Comparison of ENCODE assay signal across 7 cellular contexts in genomic region chr6:31586013-31586412, GRCh38. TPM values are rescaled to one million over a fixed set of nuclear protein-coding genes. Genes with fewer than 3 reads are reported as not detected.
DNase-seq lines count a peak whose midpoint lies in the region; ATAC-seq, FAIRE-seq and TF ChIP-seq lines count a peak whose summit lies in the region.

Gene LST1 (plus strand): TSS chr6:31586277. CDS start chr6:31587300, 1,023 bp downstream.

- peak within 1 kb of the TSS; percentile 88 to 95 for H3K27ac Mint-ChIP-seq in effector memory CD8-positive, alpha-beta T cell

- no peaks in the 10 kb centered on the region for H3K9me3 ChIP-seq in sigmoid colon
- no peaks in the 10 kb centered on the region for H3K9me3 ChIP-seq in hepatocyte (ENCODE audit: low read depth)

- intact Hi-C loops in sigmoid colon (cut with DNase I), result no loop called here

- H3K36me3 Mint-ChIP-seq in effector memory CD8-positive, alpha-beta T cell (ENCODE audit: insufficient read depth), result peaks cover 28% of the 10 kb centered on the region

- WGBS in sigmoid colon, 2 donors, result 41 to 73% methylated on average over 1 of the region's 1 CpG
- 100% methylated on average over 1 of the region's 1 CpG for WGBS in hepatocyte (ENCODE audit: low lambda C conversion rate, missing lambda C conversion rate)

- TF ChIP-seq EP300 in sigmoid colon (IDR thresholded peaks at IDR 0.05), result no peak

- peak within 1 kb of the TSS; percentile 72 to 77 for H3K4me3 Mint-ChIP-seq in effector memory CD8-positive, alpha-beta T cell

- ATAC-seq in effector memory CD8-positive, alpha-beta T cell (replicated peaks), result no peak

- no peak for TF ChIP-seq POLR2A in sigmoid colon (IDR thresholded peaks at IDR 0.05)

- H3K4me2 ChIP-seq in hepatocyte, result no peak within 1 kb of the TSS

- DNase-seq in GM19239 (ENCODE audit: insufficient read length, low spot score), result no peak
- DNase-seq in SIG-M5 (lab: John Stamatoyannopoulos, UW), result peak; percentile 60
- no peak for DNase-seq in effector memory CD8-positive, alpha-beta T cell
- DNase-seq in sigmoid colon, result no peak
- no peak for DNase-seq in islet precursor cell
- no peak for DNase-seq in hepatocyte (ENCODE audit: low spot score)
- no peak for DNase-seq in GM10266 (ENCODE audit: extremely low spot score)

- H3K27ac ChIP-seq in sigmoid colon, result peak within 1 kb of the TSS in 3 of 4 donors; percentile 14 to 20 (median 20)
- H3K27ac ChIP-seq in hepatocyte, result no peak within 1 kb of the TSS

- H3K4me1 Mint-ChIP-seq in effector memory CD8-positive, alpha-beta T cell (ENCODE audit: low read depth in 2 of 2), result peaks cover 67 to 72% of the 10 kb centered on the region in 2 donors

- no peaks in the 10 kb centered on the region for H3K79me2 ChIP-seq in hepatocyte

- H3K4me3 ChIP-seq in sigmoid colon (peak within 1 kb of the TSS in 1 of 4 donors; percentile 12), hepatocyte (no peak within 1 kb of the TSS)

- H3K36me3 ChIP-seq in sigmoid colon (no peaks in the 10 kb centered on the region), hepatocyte (replicated peaks; ENCODE audit: insufficient read depth, low read depth) (no peaks in the 10 kb centered on the region)

- H4K20me1 ChIP-seq in hepatocyte (ENCODE audit: insufficient read depth, poor library complexity, severe bottlenecking), result no peaks in the 10 kb centered on the region

- no peak for TF ChIP-seq CTCF in sigmoid colon (IDR thresholded peaks at IDR 0.05)
- no peak for TF ChIP-seq CTCF in hepatocyte (IDR thresholded peaks at IDR 0.05; ENCODE audit: poor library complexity)
- no peak for TF ChIP-seq CTCF in GM10266 (IDR thresholded peaks at IDR 0.05; ENCODE audit: control insufficient read depth, insufficient read depth, low read depth, missing control alignments)

- H3K4me1 ChIP-seq in sigmoid colon, result peaks cover 0 to 10% (median 9%) of the 10 kb centered on the region in 4 donors
- H3K4me1 ChIP-seq in hepatocyte (ENCODE audit: insufficient read depth), result no peaks in the 10 kb centered on the region

- H3K27me3 Mint-ChIP-seq in effector memory CD8-positive, alpha-beta T cell, result no peaks in the 10 kb centered on the region

- no peaks in the 10 kb centered on the region for H3K9me3 Mint-ChIP-seq in effector memory CD8-positive, alpha-beta T cell

- H3K9me2 ChIP-seq in hepatocyte (replicated peaks; ENCODE audit: insufficient read depth), result no peaks in the 10 kb centered on the region

- peak; percentile 35 for FAIRE-seq in GM19239 (lab: Jason Lieb, UNC)

- no peak within 1 kb of the TSS for H2AFZ ChIP-seq in hepatocyte

- H3K27me3 ChIP-seq in sigmoid colon (peaks cover 0 to 12% (median 5%) of the 10 kb centered on the region in 3 donors), hepatocyte (no peaks in the 10 kb centered on the region)

RNA-seq across cellular contexts. Expression of gene LST1, which starts in this region (rescaled TPM):
- total RNA-seq in sigmoid colon (10 to 100 TPM in 2 of 4 donors, 1 to 10 TPM in 2; 1.7 to 19.8 (median 10.2) TPM), hepatocyte (not detected in 2 replicates)
- polyA plus RNA-seq in sigmoid colon (10 to 100 TPM; 17.0 to 34.2 (median 24.7) TPM), hepatocyte (1.5 and 2.4 TPM in 2 replicates)
